8 cellular contexts compared by ENCODE assay signal in genomic region chr11:1548221-1549070, GRCh38. TPM values are rescaled to one million over a fixed set of nuclear protein-coding genes. Genes with fewer than 3 reads are reported as not detected.
DNase-seq lines count a peak whose midpoint lies in the region; ATAC-seq and TF ChIP-seq lines count a peak whose summit lies in the region.

No MANE protein-coding gene starts in this region.

- no peaks in the 10 kb centered on the region for H3K36me3 Mint-ChIP-seq in WTC11

- H3K79me1 ChIP-seq in IMR-90 (ENCODE audit: low read depth in 1 of 2, low read length in 2 of 2): no peaks in the 10 kb centered on the region

- H3K18ac ChIP-seq in IMR-90 (ENCODE audit: low read depth, low read length): no peak overlapping the region

- H4K5ac ChIP-seq in IMR-90 (ENCODE audit: low read depth, low read length): no peak overlapping the region

- intact Hi-C loops in IMR-90 (cut with micrococcal nuclease): no loop called here

- H3K4me2 ChIP-seq in IMR-90 (ENCODE audit: low read depth, low read length): peak overlapping the region; percentile 10; the same call in 1 of the 2 replicates

- no peaks in the 10 kb centered on the region for H3K36me3 ChIP-seq in IMR-90 (ENCODE audit: control insufficient read depth, insufficient read depth, low read length)
- H3K36me3 ChIP-seq in right atrium auricular region: no peaks in the 10 kb centered on the region

- no peak overlapping the region for H3K4ac ChIP-seq in IMR-90 (ENCODE audit: low read depth, low read length)

- no peak overlapping the region for H2BK120ac ChIP-seq in IMR-90 (ENCODE audit: low read depth, low read length)

- no peak overlapping the region for H4K91ac ChIP-seq in IMR-90 (ENCODE audit: insufficient read depth, low read depth, low read length)

- peak; percentile 40; the same call in 1 of the 2 replicates for ATAC-seq in IMR-90 (ENCODE audit: low read depth)
- ATAC-seq in WTC11: peak; percentile 12
- ATAC-seq in HG02763 (IDR thresholded peaks at IDR 0.05; ENCODE audit: unreplicated experiment): no peak

- peak overlapping the region; percentile 61 for H3K27ac ChIP-seq in 22Rv1
- no peak overlapping the region for H3K27ac ChIP-seq in IMR-90 (ENCODE audit: insufficient read depth, low read length)
- peak overlapping the region; percentile 85 to 94 for H3K27ac ChIP-seq in right atrium auricular region

- H3K27me3 ChIP-seq in IMR-90 (ENCODE audit: control insufficient read depth, insufficient read depth, low read length) (peaks cover 46% of the 10 kb centered on the region), right atrium auricular region (peaks cover 0 to 9% of the 10 kb centered on the region in 2 donors)

- peak overlapping the region; percentile 76 for H2AK9ac ChIP-seq in IMR-90 (replicated peaks; ENCODE audit: low read depth, low read length, poor library complexity)

- H3K9me3 Mint-ChIP-seq in WTC11: no peaks in the 10 kb centered on the region

- H3K9me3 ChIP-seq in IMR-90 (ENCODE audit: control insufficient read depth, insufficient read depth, low read length) (no peaks in the 10 kb centered on the region), right atrium auricular region (no peaks in the 10 kb centered on the region)

- CTCF ChIA-PET in IMR-90 (lab: Yijun Ruan, JAX): interaction anchor here (2.1 kb wide), 1 partner anchor 26 kb away, joined by 6 read pairs; no protein-coding TSS in a partner anchor
- CTCF ChIA-PET in WTC11 (lab: Charles Lee): interaction anchor here (0.6 to 9.7 kb wide), 10 partner anchors 10 to 608 kb away, joined by 3 to 457 read pairs (median 4); partner anchors contain the start of gene DUSP8

- DNase-seq in IMR-90 (peak; percentile 42), WTC11 (ENCODE audit: low spot score) (peak; percentile 73), right atrium auricular region (ENCODE audit: low spot score) (peak; percentile 76), retinal pigment epithelial cell (ENCODE audit: low read depth) (peak; percentile 62), Kasumi-1 (lab: John Stamatoyannopoulos, UW) (no peak), activated gamma-delta T cell treated with Interleukin-2 at 50 U/mL for 16 hours (no peak)

- TF ChIP-seq RAD21 in IMR-90 (IDR thresholded peaks at IDR 0.05; ENCODE audit: low read length): no peak

- peaks cover 4% of the 10 kb centered on the region; the same call in 1 of the 2 replicates for H3K4me1 ChIP-seq in IMR-90 (ENCODE audit: control insufficient read depth, insufficient read depth, low read length)
- peaks cover 0 to 43% of the 10 kb centered on the region in 2 donors for H3K4me1 ChIP-seq in right atrium auricular region

- in situ Hi-C loops in IMR-90 (cut with MboI; ENCODE audit: low sequenced_read_pairs): no loop called here

- peaks cover 66% of the 10 kb centered on the region for H3K27me3 Mint-ChIP-seq in WTC11 (ENCODE audit: low read depth)

- no peak overlapping the region for H3K23ac ChIP-seq in IMR-90 (ENCODE audit: low read depth, low read length)

- POLR2A ChIA-PET in IMR-90 (lab: Charles Lee; ENCODE audit: unreplicated experiment) (no interaction called here), WTC11 (lab: Charles Lee) (interaction anchor here (1.0 to 4.8 kb wide), 6 partner anchors 10 to 216 kb away, joined by 3 to 24 read pairs (median 6); no protein-coding TSS in a partner anchor)

- no peak overlapping the region for H3K56ac ChIP-seq in IMR-90 (ENCODE audit: extremely low read depth, insufficient read depth, low read length)

- peak overlapping the region; percentile 52 for H3K4me3 Mint-ChIP-seq in WTC11

- H4K20me1 ChIP-seq in IMR-90 (ENCODE audit: insufficient read depth, low read length): peaks cover 5% of the 10 kb centered on the region; the same call in 1 of the 2 replicates

- no peak overlapping the region for H3K9ac ChIP-seq in IMR-90 (ENCODE audit: low read depth, low read length)

- H2BK20ac ChIP-seq in IMR-90 (ENCODE audit: low read depth, low read length): no peak overlapping the region

- H3K4me1 Mint-ChIP-seq in WTC11: peaks cover 4% of the 10 kb centered on the region; the same call in 1 of the 2 replicates

- no peak overlapping the region for H3K14ac ChIP-seq in IMR-90 (replicated peaks; ENCODE audit: low read depth, low read length)

- H3K9me1 ChIP-seq in IMR-90 (ENCODE audit: insufficient read depth, low read length): no peaks in the 10 kb centered on the region

- H3K4me3 ChIP-seq in IMR-90 (ENCODE audit: insufficient read depth, low read depth, low read length) (no peak overlapping the region), right atrium auricular region (peak overlapping the region; percentile 3 to 43), retinal pigment epithelial cell (ENCODE audit: low read length) (peak overlapping the region; percentile 29)

- no CpG with 5 or more reads among the region's 34 CpGs for WGBS in IMR-90 (ENCODE audit: extremely low coverage in 2 of 2, insufficient read length in 1 of 2), 2 experiments

- H2BK5ac ChIP-seq in IMR-90 (ENCODE audit: low read depth, low read length, poor library complexity, severe bottlenecking): no peak overlapping the region

- peak overlapping the region in 1 of 2 experiments; percentile 33; a peak in 1 of 4 replicates for H4K8ac ChIP-seq in IMR-90 (ENCODE audit: low read depth in 2 of 2, low read length in 2 of 2)

- TF ChIP-seq POLR2A in IMR-90 (IDR thresholded peaks at IDR 0.05; ENCODE audit: low read depth, low read length): no peak

- H2AFZ ChIP-seq in IMR-90 (replicated peaks; ENCODE audit: low read length, poor library complexity): peak overlapping the region; percentile 89

- TF ChIP-seq CTCF in 22Rv1 (IDR thresholded peaks at IDR 0.05) (no peak), IMR-90 (conservative IDR thresholded peaks at IDR 0.05; ENCODE audit: low read depth, low read length) (no peak), WTC11 (IDR thresholded peaks at IDR 0.05) (no peak), right atrium auricular region (IDR thresholded peaks at IDR 0.05) (no peak), retinal pigment epithelial cell (conservative IDR thresholded peaks at IDR 0.05; ENCODE audit: low read depth, low read length) (no peak)

- H2AK5ac ChIP-seq in IMR-90 (ENCODE audit: low read depth, low read length): no peak overlapping the region; the same call in 1 of the 2 replicates

- no peak overlapping the region for H2BK15ac ChIP-seq in IMR-90 (ENCODE audit: low read depth, low read length)

- BruUV-seq in IMR-90 (replicated peaks; lab: Mats Ljungman, UMichigan): no TSS peak

- H3K27ac Mint-ChIP-seq in WTC11: no peak overlapping the region

- dilution Hi-C loops in IMR-90 (cut with HindIII; ENCODE audit: low sequenced_read_pairs, unreplicated experiment): no loop called here

TF ChIP-seq in IMR-90, 13 proteins besides CTCF, POLR2A, EP300 and RAD21:
- TF ChIP-seq BHLHE40 (IDR thresholded peaks at IDR 0.05; ENCODE audit: low read depth, low read length) (no peak), CEBPB (IDR thresholded peaks at IDR 0.05; ENCODE audit: low read depth, low read length) (peak; percentile 90)

TF ChIP-seq in WTC11, 78 proteins besides CTCF, POLR2A, EP300 and RAD21 (continues in another document):
- TF ChIP-seq USF2 (CRISPR knock-in tag; IDR thresholded peaks at IDR 0.05) (0 out of 2 replicates have a peak, but pooled peaks have one; percentile 22), ZBTB43 (CRISPR knock-in tag; IDR thresholded peaks at IDR 0.05) (no peak)
- TF ChIP-seq, protein P1, sequence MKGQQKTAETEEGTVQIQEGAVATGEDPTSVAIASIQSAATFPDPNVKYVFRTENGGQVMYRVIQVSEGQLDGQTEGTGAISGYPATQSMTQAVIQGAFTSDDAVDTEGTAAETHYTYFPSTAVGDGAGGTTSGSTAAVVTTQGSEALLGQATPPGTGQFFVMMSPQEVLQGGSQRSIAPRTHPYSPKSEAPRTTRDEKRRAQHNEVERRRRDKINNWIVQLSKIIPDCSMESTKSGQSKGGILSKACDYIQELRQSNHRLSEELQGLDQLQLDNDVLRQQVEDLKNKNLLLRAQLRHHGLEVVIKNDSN (CRISPR knock-in tag; IDR thresholded peaks at IDR 0.05): peak; percentile 29; the same call in 1 of the 2 replicates

RNA-seq across cellular contexts. Expression of gene DUSP8, which starts 23.6 kb away (rescaled TPM):
- total RNA-seq in IMR-90 (2012; rRNA removed) (0.28 and 0.72 TPM in 2 replicates), WTC11 (2021) (1.7 to 2.5 TPM (median 2.4 TPM) in 3 replicates), right atrium auricular region (10 to 100 TPM in 1 of 2 donors, 1 to 10 TPM in 1; 4.4 to 24.5 TPM)
- 4.2 and 4.7 TPM in 2 replicates for polyA plus RNA-seq in IMR-90 (2012; rRNA removed)
- polyA plus RNA-seq in IMR-90 (2012; cell fraction: cytosol; rRNA removed): 2.4 and 4.6 TPM in 2 replicates
- polyA plus RNA-seq in IMR-90 (2012; cell fraction: nucleus; rRNA removed; ENCODE audit: low replicate concordance): 12.8 and 22.4 TPM in 2 replicates

RNA-seq across cellular contexts. Expression of gene KRTAP5-1, which starts 36.6 kb away (rescaled TPM):
- total RNA-seq in IMR-90 (2012; rRNA removed): not detected in 2 replicates
- not detected in 2 replicates for polyA plus RNA-seq in IMR-90 (2012; rRNA removed)
- polyA plus RNA-seq in IMR-90 (2012; cell fraction: cytosol; rRNA removed): not detected in 2 replicates
- not detected in 2 replicates for polyA plus RNA-seq in IMR-90 (2012; cell fraction: nucleus; rRNA removed; ENCODE audit: low replicate concordance)
- total RNA-seq in WTC11 (2021): not detected in 3 replicates
- total RNA-seq in right atrium auricular region: not detected

RNA-seq across cellular contexts. Expression of gene KRTAP5-2, which starts 49.6 kb away (rescaled TPM):
- total RNA-seq in IMR-90 (2012; rRNA removed): not detected in 2 replicates
- not detected in 2 replicates for polyA plus RNA-seq in IMR-90 (2012; rRNA removed)
- polyA plus RNA-seq in IMR-90 (2012; cell fraction: cytosol; rRNA removed): not detected in 2 replicates
- polyA plus RNA-seq in IMR-90 (2012; cell fraction: nucleus; rRNA removed; ENCODE audit: low replicate concordance): not detected in 2 replicates
- total RNA-seq in WTC11 (2021): not detected in 3 replicates
- total RNA-seq in right atrium auricular region: not detected

RNA-seq across cellular contexts. Expression of gene KRTAP5-3, which starts 59.8 kb away (rescaled TPM):
- total RNA-seq in IMR-90 (2012; rRNA removed) (not detected in 2 replicates), WTC11 (2021) (not detected in 3 replicates), right atrium auricular region (not detected)
- not detected in 2 replicates for polyA plus RNA-seq in IMR-90 (2012; rRNA removed)
- polyA plus RNA-seq in IMR-90 (2012; cell fraction: cytosol; rRNA removed): not detected in 2 replicates
- not detected in 2 replicates for polyA plus RNA-seq in IMR-90 (2012; cell fraction: nucleus; rRNA removed; ENCODE audit: low replicate concordance)

Comparison
In these comparisons a context has a peak if more than half of its experiments do, and no peak if none do; other contexts are left out.
1. DNase-seq: peak in IMR-90 (single experiment), WTC11 (single experiment), right atrium auricular region (single experiment) and retinal pigment epithelial cell (single experiment); none in Kasumi-1 (0 of 2) and activated gamma-delta T cell treated with Interleukin-2 at 50 U/mL for 16 hours (single experiment).